Comparison of ENCODE assay signal across 8 cellular contexts in genomic region chr9:121200346-121200745, GRCh38. TPM values are rescaled to one million over a fixed set of nuclear protein-coding genes. Genes with fewer than 3 reads are reported as not detected.
DNase-seq lines count a peak whose midpoint lies in the region; ATAC-seq and TF ChIP-seq lines count a peak whose summit lies in the region.

No MANE protein-coding gene starts in this region.

- peaks cover 5% of the 10 kb centered on the region; the same call in 1 of the 2 replicates for H3K36me3 ChIP-seq in BE2C

- H3K4me1 Mint-ChIP-seq in dendritic cell treated with granulocyte-macrophage colony-stimulating factor and Interleukin-4, amounts not matched to agents 40 ng/mL and 50 ng/mL, for 4 days (ENCODE audit: low read depth), result peaks cover 66% of the 10 kb centered on the region
- peaks cover 62 to 65% of the 10 kb centered on the region in 2 donors for H3K4me1 Mint-ChIP-seq in natural killer cell

- peaks cover 14% of the 10 kb centered on the region for H3K36me3 Mint-ChIP-seq in dendritic cell treated with granulocyte-macrophage colony-stimulating factor and Interleukin-4, amounts not matched to agents 40 ng/mL and 50 ng/mL, for 4 days (ENCODE audit: low read depth)
- H3K36me3 Mint-ChIP-seq in natural killer cell, result no peaks in the 10 kb centered on the region

- peak overlapping the region; percentile 93 for H3K4me3 Mint-ChIP-seq in dendritic cell treated with granulocyte-macrophage colony-stimulating factor and Interleukin-4, amounts not matched to agents 40 ng/mL and 50 ng/mL, for 4 days
- peak overlapping the region; percentile 94 for H3K4me3 Mint-ChIP-seq in natural killer cell

- intact Hi-C loops in dendritic cell treated with granulocyte-macrophage colony-stimulating factor and Interleukin-4, amounts not matched to agents 40 ng/mL and 50 ng/mL, for 4 days (cut with micrococcal nuclease), result no loop called here
- intact Hi-C loops in natural killer cell (cut with micrococcal nuclease), result loop anchor here (2.0 to 5.0 kb wide), 4 partner anchors 78 to 488 kb away; partner anchors contain the start of genes CNTRL and MEGF9

- TF ChIP-seq CTCF in BE2C (IDR thresholded peaks at IDR 0.05; ENCODE audit: low read depth, low read length) (no peak), natural killer cell (IDR thresholded peaks at IDR 0.05) (no peak)

- peak overlapping the region; percentile 90 for H3K27ac Mint-ChIP-seq in dendritic cell treated with granulocyte-macrophage colony-stimulating factor and Interleukin-4, amounts not matched to agents 40 ng/mL and 50 ng/mL, for 4 days
- peak overlapping the region; percentile 87 to 94 for H3K27ac Mint-ChIP-seq in natural killer cell

- peaks cover 7% of the 10 kb centered on the region for H3K4me1 ChIP-seq in BE2C

- no peaks in the 10 kb centered on the region for H3K9me3 Mint-ChIP-seq in dendritic cell treated with granulocyte-macrophage colony-stimulating factor and Interleukin-4, amounts not matched to agents 40 ng/mL and 50 ng/mL, for 4 days
- H3K9me3 Mint-ChIP-seq in natural killer cell, result no peaks in the 10 kb centered on the region

- ATAC-seq in natural killer cell (no peak), HG03095 (IDR thresholded peaks at IDR 0.05; ENCODE audit: unreplicated experiment) (no peak), HG03108 (IDR thresholded peaks at IDR 0.05; ENCODE audit: unreplicated experiment) (no peak), GM18520 (IDR thresholded peaks at IDR 0.05; ENCODE audit: unreplicated experiment) (no peak)

- H3K4me3 ChIP-seq in BE2C (ENCODE audit: low read depth, low read length), result peak overlapping the region; percentile 86

- H3K9me3 ChIP-seq in BE2C, result no peaks in the 10 kb centered on the region

- DNase-seq in BE2C, result no peak
- DNase-seq in LHCN-M2 (ENCODE audit: low read depth), result peak; percentile 22
- DNase-seq in natural killer cell, result no peak
- no peak for DNase-seq in AG08395 (ENCODE audit: low spot score)

- no peaks in the 10 kb centered on the region for H3K27me3 ChIP-seq in BE2C

- no peaks in the 10 kb centered on the region for H3K27me3 Mint-ChIP-seq in dendritic cell treated with granulocyte-macrophage colony-stimulating factor and Interleukin-4, amounts not matched to agents 40 ng/mL and 50 ng/mL, for 4 days
- no peaks in the 10 kb centered on the region for H3K27me3 Mint-ChIP-seq in natural killer cell (ENCODE audit: low read depth in 2 of 2)

RNA-seq across cellular contexts. Expression of gene RAB14, which starts 1.3 kb away (rescaled TPM):
- 56.2 TPM for polyA plus RNA-seq in BE2C (2012; ENCODE audit: insufficient read depth, insufficient read length, low read depth)
- total RNA-seq in LHCN-M2 (2014; rRNA removed) (22.0 and 29.4 TPM in 2 replicates), natural killer cell (10 to 100 TPM; 46.2 to 67.6 (median 57.3) TPM)
- 32.5 TPM for polyA plus RNA-seq in LHCN-M2 (2012)
